ENCODE assay signal across 8 cellular contexts in genomic region chr11:119373917-119374631, GRCh38. TPM values are rescaled to one million over a fixed set of nuclear protein-coding genes. Genes with fewer than 3 reads are reported as not detected.
DNase-seq lines count a peak whose midpoint lies in the region; ATAC-seq and TF ChIP-seq lines count a peak whose summit lies in the region.

No MANE protein-coding gene starts in this region.

- peaks cover 1% of the 10 kb centered on the region; the same call in 1 of the 2 replicates for H3K27me3 Mint-ChIP-seq in WTC11 (ENCODE audit: low read depth)
- peaks cover 0 to 20% of the 10 kb centered on the region in 2 donors for H3K27me3 Mint-ChIP-seq in effector memory CD8-positive, alpha-beta T cell

- in situ Hi-C loops in GM13976 (cut with MboI; ENCODE audit: low sequenced_read_pairs, unreplicated experiment): no loop called here

- H3K27ac ChIP-seq in mesendoderm (ENCODE audit: low read depth, low read length): no peak overlapping the region
- H3K27ac ChIP-seq in thyroid gland: no peak overlapping the region

- H2BK15ac ChIP-seq in mesendoderm (replicated peaks; ENCODE audit: low read depth): no peak overlapping the region

- H3K4me3 ChIP-seq in AG09309 (ENCODE audit: control insufficient read depth, low read depth, low read length) (no peak overlapping the region), mesendoderm (ENCODE audit: low read length) (no peak overlapping the region), thyroid gland (replicated peaks in 1 of 3) (no peak overlapping the region)

- TF ChIP-seq POLR2A in thyroid gland (IDR thresholded peaks at IDR 0.05): no peak

- peak overlapping the region; percentile 1 for H3K56ac ChIP-seq in mesendoderm (ENCODE audit: low read length)

- intact Hi-C loops in thyroid gland (cut with DNase I): no loop called here

- H2AK5ac ChIP-seq in mesendoderm (ENCODE audit: low read length): no peak overlapping the region

- no peaks in the 10 kb centered on the region for H3K9me3 Mint-ChIP-seq in WTC11
- H3K9me3 Mint-ChIP-seq in effector memory CD8-positive, alpha-beta T cell: no peaks in the 10 kb centered on the region

- H3K36me3 Mint-ChIP-seq in WTC11: no peaks in the 10 kb centered on the region
- H3K36me3 Mint-ChIP-seq in effector memory CD8-positive, alpha-beta T cell (ENCODE audit: insufficient read depth): peaks cover 10% of the 10 kb centered on the region

- no peaks in the 10 kb centered on the region for H3K79me2 ChIP-seq in mesendoderm (ENCODE audit: control insufficient read depth, insufficient read depth, low read length)

- H3K27me3 ChIP-seq in mesendoderm (ENCODE audit: insufficient read depth, low read length, poor library complexity) (no peaks in the 10 kb centered on the region), thyroid gland (no peaks in the 10 kb centered on the region)

- no peak overlapping the region for H3K23ac ChIP-seq in mesendoderm (ENCODE audit: low read length)

- H3K36me3 ChIP-seq in mesendoderm (ENCODE audit: control insufficient read depth, insufficient read depth, low read length) (no peaks in the 10 kb centered on the region), thyroid gland (no peaks in the 10 kb centered on the region)

- no peak overlapping the region for H3K27ac Mint-ChIP-seq in WTC11
- no peak overlapping the region for H3K27ac Mint-ChIP-seq in effector memory CD8-positive, alpha-beta T cell

- no peaks in the 10 kb centered on the region for H3K9me3 ChIP-seq in thyroid gland

- no peaks in the 10 kb centered on the region for H3K79me1 ChIP-seq in mesendoderm (ENCODE audit: low read length)

- no peak overlapping the region for H3K4me2 ChIP-seq in mesendoderm (ENCODE audit: low read length)

- no peak overlapping the region for H2BK120ac ChIP-seq in mesendoderm (ENCODE audit: low read depth, low read length)

- H3K4me1 Mint-ChIP-seq in WTC11: peaks cover 74% of the 10 kb centered on the region
- H3K4me1 Mint-ChIP-seq in effector memory CD8-positive, alpha-beta T cell (ENCODE audit: low read depth in 2 of 2): peaks cover 7 to 24% of the 10 kb centered on the region in 2 donors

- H3K4me1 ChIP-seq in mesendoderm (ENCODE audit: control insufficient read depth, low read depth, low read length): peaks cover 33% of the 10 kb centered on the region
- H3K4me1 ChIP-seq in thyroid gland: peaks cover 38 to 53% of the 10 kb centered on the region in 2 donors

- H3K4me3 Mint-ChIP-seq in WTC11: no peak overlapping the region
- H3K4me3 Mint-ChIP-seq in effector memory CD8-positive, alpha-beta T cell: no peak overlapping the region

- DNase-seq in AG09309 (ENCODE audit: low read depth) (peak; percentile 33), GM13976 (ENCODE audit: low spot score) (peak; percentile 72), NCI-H2227 treated with DMSO at 0.1 percent for 48 hours (lab: John Stamatoyannopoulos, UW) (peak; percentile 30), WTC11 (ENCODE audit: low spot score) (peak; percentile 92), mesendoderm (peak; percentile 91), thyroid gland (peak; percentile 73 to 76)
- peak; percentile 33 to 40 (median 37) for DNase-seq in effector memory CD8-positive, alpha-beta T cell

- TF ChIP-seq CTCF in AG09309 (IDR thresholded peaks at IDR 0.05; ENCODE audit: control insufficient read depth, insufficient read depth, low read depth, low read length, missing control alignments) (peak; percentile 94), GM13976 (IDR thresholded peaks at IDR 0.05; ENCODE audit: borderline replicate concordance, control extremely low read depth, extremely low read depth, insufficient read depth, missing control alignments) (peak; percentile 68), WTC11 (IDR thresholded peaks at IDR 0.05) (peak; percentile 79), thyroid gland (IDR thresholded peaks at IDR 0.05) (peak; percentile 68 to 91 (median 86))

- H3K4ac ChIP-seq in mesendoderm (ENCODE audit: low read depth, low read length): no peak overlapping the region

- CTCF ChIA-PET in WTC11 (lab: Charles Lee): interaction anchor here (0.5 to 12.9 kb wide), 37 partner anchors 9 to 463 kb away, joined by 3 to 262 read pairs (median 5); partner anchors contain the start of genes C1QTNF5, CBL, HINFP and MFRP

- no peak overlapping the region for H3K18ac ChIP-seq in mesendoderm (ENCODE audit: low read length)

- WGBS in mesendoderm (ENCODE audit: extremely low coverage, insufficient coverage, low lambda C conversion rate): no CpG with 5 or more reads among the region's 5 CpGs
- WGBS in thyroid gland, 2 donors: 46 to 63% methylated on average over 5 of the region's 5 CpGs

- H3K9ac ChIP-seq in mesendoderm (ENCODE audit: low read length): no peak overlapping the region

- H2BK5ac ChIP-seq in mesendoderm (ENCODE audit: low read length): no peak overlapping the region

- POLR2A ChIA-PET in WTC11 (lab: Charles Lee): interaction anchor here (1.2 to 1.7 kb wide), 2 partner anchors 12 to 36 kb away, joined by 3 to 4 read pairs; no protein-coding TSS in a partner anchor

- H4K5ac ChIP-seq in mesendoderm (ENCODE audit: low read length): no peak overlapping the region

- H4K8ac ChIP-seq in mesendoderm (ENCODE audit: low read depth, low read length): no peak overlapping the region

- ATAC-seq in WTC11 (peak; percentile 71), GM18511 (IDR thresholded peaks at IDR 0.05; ENCODE audit: unreplicated experiment) (no peak)
- peak; percentile 32 for ATAC-seq in effector memory CD8-positive, alpha-beta T cell (replicated peaks)

TF ChIP-seq in WTC11, 78 proteins besides CTCF, POLR2A, EP300 and RAD21:
- TF ChIP-seq SP1 (CRISPR knock-in tag; conservative IDR thresholded peaks at IDR 0.05) (no peak), HMGA2 (CRISPR knock-in tag; IDR thresholded peaks at IDR 0.05) (no peak), NR2C2 (CRISPR knock-in tag; IDR thresholded peaks at IDR 0.05) (no peak), ATF2 (CRISPR knock-in tag; IDR thresholded peaks at IDR 0.05; ENCODE audit: borderline replicate concordance, low read depth) (no peak), ZNF416 (CRISPR knock-in tag; IDR thresholded peaks at IDR 0.05) (no peak), IRF2 (CRISPR knock-in tag; IDR thresholded peaks at IDR 0.05; ENCODE audit: borderline replicate concordance, low read depth) (no peak), TP53 (CRISPR knock-in tag; IDR thresholded peaks at IDR 0.05) (no peak), MLX (CRISPR knock-in tag; IDR thresholded peaks at IDR 0.05) (no peak)
TF ChIP-seq in WTC11: peak in this region for 0.

RNA-seq across cellular contexts. Expression of gene USP2, which starts 7.4 kb away (rescaled TPM):
- total RNA-seq in WTC11 (2021) (7.3 to 8.2 TPM (median 8.0 TPM) in 3 replicates), thyroid gland (1 to 10 TPM; 2.0 to 5.3 (median 4.6) TPM)
- 6.2 TPM for polyA plus RNA-seq in mesendoderm (2013, experiment 1 of 2)
- 5.9 TPM for polyA plus RNA-seq in mesendoderm (2013, experiment 2 of 2)

RNA-seq across cellular contexts. Expression of gene MFRP, which starts 27.6 kb away (rescaled TPM):
- total RNA-seq in WTC11 (2021) (not detected in 3 replicates), thyroid gland (not detected)
- not detected for polyA plus RNA-seq in mesendoderm (2013, experiment 1 of 2)
- not detected for polyA plus RNA-seq in mesendoderm (2013, experiment 2 of 2)

RNA-seq across cellular contexts. Expression of gene C1QTNF5, which starts 33.4 kb away (rescaled TPM):
- 2.0 to 3.0 TPM (median 2.2 TPM) in 3 replicates for total RNA-seq in WTC11 (2021)
- polyA plus RNA-seq in mesendoderm (2013, experiment 1 of 2): 0.35 TPM
- polyA plus RNA-seq in mesendoderm (2013, experiment 2 of 2): 0.32 TPM
- total RNA-seq in thyroid gland: 10 to 100 TPM; 13.0 to 46.4 (median 27.8) TPM

RNA-seq across cellular contexts. Expression of gene RNF26, which starts 39.7 kb away (rescaled TPM):
- 90.0 to 91.1 TPM (median 90.6 TPM) in 3 replicates for total RNA-seq in WTC11 (2021)
- 59.6 TPM for polyA plus RNA-seq in mesendoderm (2013, experiment 1 of 2)
- 61.0 TPM for polyA plus RNA-seq in mesendoderm (2013, experiment 2 of 2)
- 10 to 100 TPM; 10.1 to 18.9 (median 14.1) TPM for total RNA-seq in thyroid gland

RNA-seq across cellular contexts. Expression of gene THY1, which starts 48.9 kb away (rescaled TPM):
- total RNA-seq in WTC11 (2021): 325 to 376 TPM (median 365 TPM) in 3 replicates
- 284 TPM for polyA plus RNA-seq in mesendoderm (2013, experiment 1 of 2)
- 281 TPM for polyA plus RNA-seq in mesendoderm (2013, experiment 2 of 2)
- total RNA-seq in thyroid gland: 10 to 100 TPM; 14.1 to 43.4 (median 30.6) TPM

Comparison
In these comparisons a context has a peak if more than half of its experiments do, and no peak if none do; other contexts are left out.
1. DNase-seq: peak in every context shown above with its lines; median percentile 92 in WTC11; 91 in mesendoderm; 74 in thyroid gland; 72 in GM13976; 37 in effector memory CD8-positive, alpha-beta T cell; 33 in AG09309; 30 in NCI-H2227 treated with DMSO at 0.1 percent for 48 hours.